Comparison of ENCODE assay signal across 8 cellular contexts in genomic region chr4:5758741-5759140, GRCh38. TPM values are rescaled to one million over a fixed set of nuclear protein-coding genes. Genes with fewer than 3 reads are reported as not detected.
A peak's percentile ranks its signal among the peaks of the same experiment; 100 is the strongest.
DNase-seq lines count a peak whose midpoint lies in the region; ATAC-seq, FAIRE-seq and TF ChIP-seq lines count a peak whose summit lies in the region.

No MANE protein-coding gene starts in this region.

- peaks cover 2% of the 10 kb centered on the region for H3K4me1 ChIP-seq in mesendoderm (ENCODE audit: control insufficient read depth, low read depth, low read length)

- H3K79me1 ChIP-seq in mesendoderm (ENCODE audit: low read length), result no peaks in the 10 kb centered on the region

- H3K56ac ChIP-seq in mesendoderm (ENCODE audit: low read length), result no peak overlapping the region

- DNase-seq in GM04503 (ENCODE audit: low read depth), result peak; percentile 99
- DNase-seq in HTR-8/SVneo (ENCODE audit: insufficient read length, low spot score), result peak; percentile 60
- DNase-seq in bronchial epithelial cell (ENCODE audit: low read depth), result peak; percentile 99
- DNase-seq in stimulated activated CD4-positive, alpha-beta T cell treated with anti-CD3 and anti-CD28 coated beads, Interleukin-12 subunit alpha, Interleukin-12 subunit beta, amount 100 ng/mL, for 24 hours (ENCODE audit: low read depth in 2 of 2), result peak; percentile 9 to 39
- DNase-seq in chondrocyte (ENCODE audit: low spot score), result no peak
- no peak for DNase-seq in NAMALWA (ENCODE audit: low spot score)
- DNase-seq in mesendoderm, result no peak

- peaks cover 27% of the 10 kb centered on the region for H3K4me1 Mint-ChIP-seq in chondrocyte (ENCODE audit: low read depth)

- no peak overlapping the region for H2BK5ac ChIP-seq in mesendoderm (ENCODE audit: low read length)

- no peaks in the 10 kb centered on the region for H3K27me3 Mint-ChIP-seq in chondrocyte (ENCODE audit: low read depth)

- H3K36me3 Mint-ChIP-seq in chondrocyte (ENCODE audit: low read depth), result peaks cover 33% of the 10 kb centered on the region

- no peaks in the 10 kb centered on the region for H3K9me3 Mint-ChIP-seq in chondrocyte (ENCODE audit: low read depth)

- H3K18ac ChIP-seq in mesendoderm (ENCODE audit: low read length), result no peak overlapping the region

- H3K4ac ChIP-seq in mesendoderm (ENCODE audit: low read depth, low read length), result no peak overlapping the region

- no peak overlapping the region for H2AK5ac ChIP-seq in mesendoderm (ENCODE audit: low read length)

- no peak overlapping the region for H3K4me3 Mint-ChIP-seq in chondrocyte (ENCODE audit: unreplicated experiment)

- FAIRE-seq in HTR-8/SVneo (lab: Jason Lieb, UNC) (peak; percentile 84), bronchial epithelial cell (lab: Jason Lieb, UNC) (peak; percentile 95)

- H3K27me3 ChIP-seq in bronchial epithelial cell (ENCODE audit: control insufficient read depth, insufficient read depth, low read length) (no peaks in the 10 kb centered on the region), mesendoderm (ENCODE audit: insufficient read depth, low read length, poor library complexity) (no peaks in the 10 kb centered on the region)

- H3K4me3 ChIP-seq in bronchial epithelial cell (ENCODE audit: low read depth, low read length), result no peak overlapping the region
- no peak overlapping the region for H3K4me3 ChIP-seq in mesendoderm (ENCODE audit: low read length)

- H3K79me2 ChIP-seq in mesendoderm (ENCODE audit: control insufficient read depth, insufficient read depth, low read length), result no peaks in the 10 kb centered on the region

- H3K23ac ChIP-seq in mesendoderm (ENCODE audit: low read length), result no peak overlapping the region

- H2BK120ac ChIP-seq in mesendoderm (ENCODE audit: low read depth, low read length), result no peak overlapping the region

- TF ChIP-seq CTCF in bronchial epithelial cell (IDR thresholded peaks at IDR 0.05; ENCODE audit: insufficient read depth, low read length, severe bottlenecking) (no peak), chondrocyte (IDR thresholded peaks at IDR 0.05) (no peak)

- H3K36me3 ChIP-seq in bronchial epithelial cell (ENCODE audit: control insufficient read depth, insufficient read depth, low read length) (peaks cover 22% of the 10 kb centered on the region), mesendoderm (ENCODE audit: control insufficient read depth, insufficient read depth, low read length) (peaks cover 6% of the 10 kb centered on the region)

- H3K27ac ChIP-seq in mesendoderm (ENCODE audit: low read depth, low read length), result no peak overlapping the region

- no peak overlapping the region for H3K9ac ChIP-seq in mesendoderm (ENCODE audit: low read length)

- no peak overlapping the region for H3K27ac Mint-ChIP-seq in chondrocyte (ENCODE audit: unreplicated experiment)

- no peak overlapping the region for H2BK15ac ChIP-seq in mesendoderm (replicated peaks; ENCODE audit: low read depth)

- WGBS in mesendoderm (ENCODE audit: extremely low coverage, insufficient coverage, low lambda C conversion rate), result no CpG with 5 or more reads among the region's 7 CpGs

- no peak overlapping the region for H3K4me2 ChIP-seq in mesendoderm (ENCODE audit: low read length)

- no peak for ATAC-seq in GM19467 (IDR thresholded peaks at IDR 0.05; ENCODE audit: unreplicated experiment)

- no peak overlapping the region for H4K5ac ChIP-seq in mesendoderm (ENCODE audit: low read length)

- H4K8ac ChIP-seq in mesendoderm (ENCODE audit: low read depth, low read length), result no peak overlapping the region

RNA-seq across cellular contexts. Expression of gene EVC, which starts 47.7 kb away (rescaled TPM):
- 9.5 and 12.9 TPM in 2 replicates for total RNA-seq in bronchial epithelial cell
- 37.6 to 40.0 TPM (median 39.8 TPM) in 3 replicates for total RNA-seq in chondrocyte
- polyA plus RNA-seq in mesendoderm (2013, experiment 1 of 2), result 2.5 TPM
- 2.5 TPM for polyA plus RNA-seq in mesendoderm (2013, experiment 2 of 2)

RNA-seq across cellular contexts. Expression of gene EVC2, which starts 50.4 kb away (rescaled TPM):
- total RNA-seq in bronchial epithelial cell (8.2 and 9.5 TPM in 2 replicates), chondrocyte (2.8 to 5.5 TPM (median 5.5 TPM) in 3 replicates)
- polyA plus RNA-seq in mesendoderm (2013, experiment 1 of 2), result 3.1 TPM
- polyA plus RNA-seq in mesendoderm (2013, experiment 2 of 2), result 2.8 TPM

Comparison
In these comparisons a context has a peak if more than half of its experiments do, and no peak if none do; other contexts are left out.
1. DNase-seq: peak in GM04503 (single experiment), HTR-8/SVneo (single experiment), bronchial epithelial cell (single experiment) and stimulated activated CD4-positive, alpha-beta T cell treated with anti-CD3 and anti-CD28 coated beads, Interleukin-12 subunit alpha, Interleukin-12 subunit beta, amount 100 ng/mL, for 24 hours (2 of 2); none in chondrocyte (single experiment), NAMALWA (single experiment) and mesendoderm (single experiment).